ENCODE assay signal across 22 cellular contexts in genomic region chr3:77122610-77123009, GRCh38.
"Had no signal": no experiment of that assay in that cellular context is flagged by ENCODE, and none has a peak within 500 bp of the region (broad histone marks: within the 10 kb centered on the region; RNA-seq: fewer than 3 reads in every experiment).

No MANE protein-coding gene starts in this region.

- DNase-seq: IMR-90, Kasumi-1, MV-4-11, NCI-H1048, NCI-H1105, NCI-H1417, NCI-H1436 treated with DMSO at 0.1 percent for 48 hours, NCI-H1694, NCI-H187 treated with DMSO at 0.1 percent for 48 hours, NCI-H2029 treated with DMSO at 0.1 percent for 48 hours, NCI-H2171 treated with DMSO at 0.1 percent for 48 hours, NCI-H345, NCI-H446 treated with DMSO at 0.1 percent for 48 hours, NCI-H510A treated with DMSO at 0.1 percent for 48 hours, NCI-H526, NCI-H748 treated with DMSO at 0.1 percent for 48 hours, SHP77 treated with DMSO at 0.1 percent for 48 hours, SJCRH30 had no signal

- H3K36me3 ChIP-seq: SJCRH30 had no signal

- ATAC-seq: Panc1, SK-N-SH treated with all-trans-retinoic acid at 6 μM for 48 hours had no signal

- H3K27me3 ChIP-seq: SJCRH30 had no signal

- H3K9ac ChIP-seq: KMS-11 had no signal

- H3K27ac ChIP-seq: KMS-11, RWPE1, SJCRH30 had no signal

- H3K4me1 ChIP-seq: SJCRH30 had no signal

- H3K9me3 ChIP-seq: SJCRH30 had no signal

- H3K4me3 ChIP-seq: SJCRH30 had no signal

- H3K4me2 ChIP-seq: KMS-11 had no signal
